ENCODE assay signal across 1 cellular context in genomic region chr19:54169149-54169731, GRCh38.
TF ChIP-seq lines count a peak whose summit lies in the region.

No MANE protein-coding gene starts in this region.

TF ChIP-seq in IMR-90, 13 proteins besides CTCF, POLR2A, EP300 and RAD21:
- TF ChIP-seq NFE2L2 (IDR thresholded peaks at IDR 0.05; ENCODE audit: low read depth, low read length) (no peak), MXI1 (IDR thresholded peaks at IDR 0.05; ENCODE audit: borderline replicate concordance, low read depth, low read length) (no peak), RCOR1 (IDR thresholded peaks at IDR 0.05; ENCODE audit: insufficient replicate concordance, low read length) (no peak), RFX5 (IDR thresholded peaks at IDR 0.05; ENCODE audit: low read depth, low read length) (no peak), SMC3 (IDR thresholded peaks at IDR 0.05; ENCODE audit: low read depth, low read length) (no peak), USF2 (IDR thresholded peaks at IDR 0.05; ENCODE audit: low read depth, low read length) (no peak), MAZ (IDR thresholded peaks at IDR 0.05; ENCODE audit: borderline replicate concordance, low read depth, low read length) (no peak), FOS (IDR thresholded peaks at IDR 0.05; ENCODE audit: low read depth, low read length) (no peak), CHD1 (IDR thresholded peaks at IDR 0.05; ENCODE audit: low read depth, low read length) (no peak), CEBPB (IDR thresholded peaks at IDR 0.05; ENCODE audit: low read depth, low read length) (no peak), BHLHE40 (IDR thresholded peaks at IDR 0.05; ENCODE audit: low read depth, low read length) (no peak), ELK1 (IDR thresholded peaks at IDR 0.05; ENCODE audit: borderline replicate concordance, low read depth, low read length) (no peak), MAFK (IDR thresholded peaks at IDR 0.05; ENCODE audit: low read depth, low read length) (no peak)
